In genomic region chr10:58653139-58653538, GRCh38 we compare ENCODE assay signal across 26 cellular contexts.
A peak's percentile ranks its signal among the peaks of the same experiment; 100 is the strongest.
DNase-seq lines count a peak whose midpoint lies in the region; ATAC-seq and TF ChIP-seq lines count a peak whose summit lies in the region.
"Had no signal": no experiment of that assay in that cellular context is flagged by ENCODE, and none has a peak within 500 bp of the region (broad histone marks: within the 10 kb centered on the region; RNA-seq: fewer than 3 reads in every experiment).

No MANE protein-coding gene starts in this region.

- H3K36me3 Mint-ChIP-seq in osteocyte (ENCODE audit: unreplicated experiment) = peaks cover 9% of the 10 kb centered on the region
- H3K36me3 Mint-ChIP-seq: IgD-negative memory B cell had no signal

- DNase-seq in GM03348 (ENCODE audit: low spot score) (peak; percentile 59), SJSA1 (ENCODE audit: low read depth in 1 of 2, low spot score in 2 of 2) (peak in 1 of 2 experiments; percentile 56), fibroblast of gingiva (ENCODE audit: low read depth) (peak; percentile 32), osteocyte (ENCODE audit: extremely low spot score, unreplicated experiment) (no peak), KG1 (lab: John Stamatoyannopoulos, UW) (no peak), GOT3 (lab: John Stamatoyannopoulos, UW) (no peak)
- DNase-seq: activated CD4-positive, alpha-beta T cell treated with anti-CD3 and anti-CD28 coated beads, Interleukin-2, amount 50 U/mL, for 48 hours; activated gamma-delta T cell; DMS79; head of caudate nucleus; mucosa of descending colon; NCI-H748 treated with DMSO at 0.1 percent for 48 hours; SHP77; spleen; stimulated activated CD4-positive, alpha-beta T cell treated with anti-CD3 and anti-CD28 coated beads, Interleukin-4, amount 100 ng/mL, for 4 hours; stimulated activated naive CD8-positive, alpha-beta T cell treated with anti-CD3 and anti-CD28 coated beads, Interleukin-15, amount 100 ng/mL, for 72 hours; transverse colon had no signal

- H3K27ac ChIP-seq in SJSA1 = peak overlapping the region; percentile 52; the same call in 1 of the 2 replicates
- H3K27ac ChIP-seq: HL-60, spleen, transverse colon, VCaP had no signal

- H3K27me3 ChIP-seq in SJSA1 (replicated peaks) = no peaks in the 10 kb centered on the region
- H3K27me3 ChIP-seq: spleen, transverse colon had no signal

- peaks cover 38% of the 10 kb centered on the region for H3K4me1 ChIP-seq in SJSA1 (replicated peaks)
- H3K4me1 ChIP-seq: spleen had no signal

- peak overlapping the region; percentile 23 for H3K27ac Mint-ChIP-seq in osteocyte (ENCODE audit: unreplicated experiment)
- H3K27ac Mint-ChIP-seq: B cell; IgD-negative memory B cell; stimulated activated naive CD8-positive, alpha-beta T cell treated with anti-CD3 and anti-CD28 coated beads, Interleukin-15, amount 100 ng/mL, for 72 hours; T-helper 1 cell treated with Interleukin-12 subunit alpha and Interleukin-12 subunit beta and Interleukin-4 antibody, amounts not matched to agents 30 μg/mL and 1 μg/mL, for 36 hours had no signal

- no peaks in the 10 kb centered on the region for H3K9me3 Mint-ChIP-seq in osteocyte (ENCODE audit: unreplicated experiment)
- H3K9me3 Mint-ChIP-seq: central memory CD8-positive, alpha-beta T cell; IgD-negative memory B cell; T-helper 1 cell treated with Interleukin-12 subunit alpha and Interleukin-12 subunit beta and Interleukin-4 antibody, amounts not matched to agents 30 μg/mL and 1 μg/mL, for 36 hours had no signal

- peaks cover 43% of the 10 kb centered on the region for H3K4me1 Mint-ChIP-seq in osteocyte (ENCODE audit: unreplicated experiment)
- H3K4me1 Mint-ChIP-seq: B cell; central memory CD8-positive, alpha-beta T cell; IgD-negative memory B cell; stimulated activated naive CD8-positive, alpha-beta T cell treated with anti-CD3 and anti-CD28 coated beads, Interleukin-15, amount 100 ng/mL, for 72 hours had no signal

- H3K4me3 ChIP-seq in SJSA1 = no peak overlapping the region
- H3K4me3 ChIP-seq: mucosa of descending colon, spleen, transverse colon had no signal

- H3K27me3 Mint-ChIP-seq in osteocyte (ENCODE audit: unreplicated experiment) = no peaks in the 10 kb centered on the region
- H3K27me3 Mint-ChIP-seq: B cell; central memory CD8-positive, alpha-beta T cell; IgD-negative memory B cell; stimulated activated naive CD8-positive, alpha-beta T cell treated with anti-CD3 and anti-CD28 coated beads, Interleukin-15, amount 100 ng/mL, for 72 hours had no signal

- no peaks in the 10 kb centered on the region for H3K9me3 ChIP-seq in SJSA1 (replicated peaks)
- H3K9me3 ChIP-seq: mucosa of descending colon, spleen, transverse colon had no signal

- TF ChIP-seq CTCF in osteocyte (IDR thresholded peaks at IDR 0.05) = no peak

- ATAC-seq in GM21786 (IDR thresholded peaks at IDR 0.05; ENCODE audit: unreplicated experiment) (no peak), GM18520 (IDR thresholded peaks at IDR 0.05; ENCODE audit: unreplicated experiment) (no peak)
- ATAC-seq: left lobe of liver; mucosa of descending colon; stimulated activated naive CD8-positive, alpha-beta T cell treated with anti-CD3 and anti-CD28 coated beads, Interleukin-15, amount 100 ng/mL, for 72 hours had no signal

- no peak overlapping the region for H3K4me3 Mint-ChIP-seq in osteocyte (ENCODE audit: unreplicated experiment)
- H3K4me3 Mint-ChIP-seq: B cell; central memory CD8-positive, alpha-beta T cell; IgD-negative memory B cell; stimulated activated naive CD8-positive, alpha-beta T cell treated with anti-CD3 and anti-CD28 coated beads, Interleukin-15, amount 100 ng/mL, for 72 hours; T-helper 1 cell treated with Interleukin-12 subunit alpha and Interleukin-12 subunit beta and Interleukin-4 antibody, amounts not matched to agents 30 μg/mL and 1 μg/mL, for 36 hours had no signal

- no peaks in the 10 kb centered on the region; the same call in 1 of the 2 replicates for H3K36me3 ChIP-seq in SJSA1
- H3K36me3 ChIP-seq: spleen, transverse colon had no signal

Comparison
In these comparisons a context has a peak if more than half of its experiments do, and no peak if none do; other contexts are left out.
1. DNase-seq: peak in GM03348 (single experiment) and fibroblast of gingiva (single experiment); none in osteocyte (single experiment), KG1 (single experiment) and GOT3 (single experiment).